ENCODE assay signal across 8 cellular contexts in genomic region chr20:50338479-50339195, GRCh38.
A peak's percentile ranks its signal among the peaks of the same experiment; 100 is the strongest.
DNase-seq lines count a peak whose midpoint lies in the region; ATAC-seq and TF ChIP-seq lines count a peak whose summit lies in the region.

No MANE protein-coding gene starts in this region.

- no peaks in the 10 kb centered on the region for H3K36me3 ChIP-seq in heart left ventricle

- peaks cover 0 to 43% (median 0%) of the 10 kb centered on the region in 12 donors for H3K4me1 ChIP-seq in heart left ventricle

- H3K27me3 Mint-ChIP-seq in activated CD4-positive, alpha-beta T cell treated with anti-CD3 and anti-CD28 coated beads, Interleukin-2, amount 10 ng/mL, durations not matched to agents 24 days and 14 days: peaks cover 2% of the 10 kb centered on the region

- peak overlapping the region in 7 of 12 donors; percentile 1 to 92 (median 24) for H3K27ac ChIP-seq in heart left ventricle

- no peak for TF ChIP-seq POLR2A in heart left ventricle (IDR thresholded peaks at IDR 0.05)

- peak overlapping the region; percentile 78 for H3K4me3 Mint-ChIP-seq in activated CD4-positive, alpha-beta T cell treated with anti-CD3 and anti-CD28 coated beads, Interleukin-2, amount 10 ng/mL, durations not matched to agents 24 days and 14 days

- H3K9me3 Mint-ChIP-seq in activated CD4-positive, alpha-beta T cell treated with anti-CD3 and anti-CD28 coated beads, Interleukin-2, amount 10 ng/mL, durations not matched to agents 24 days and 14 days: no peaks in the 10 kb centered on the region

- H3K36me3 Mint-ChIP-seq in activated CD4-positive, alpha-beta T cell treated with anti-CD3 and anti-CD28 coated beads, Interleukin-2, amount 10 ng/mL, durations not matched to agents 24 days and 14 days (ENCODE audit: low read depth): no peaks in the 10 kb centered on the region

- WGBS in heart left ventricle, 4 donors: 72 to 83% (median 75%) methylated on average over 9 of the region's 9 CpGs

- peak overlapping the region; percentile 96 for H3K27ac Mint-ChIP-seq in activated CD4-positive, alpha-beta T cell treated with anti-CD3 and anti-CD28 coated beads, Interleukin-2, amount 10 ng/mL, durations not matched to agents 24 days and 14 days

- H3K4me3 ChIP-seq in heart left ventricle: peak overlapping the region in 4 of 12 donors; percentile 5 to 28 (median 14)

- no peaks in the 10 kb centered on the region for H3K27me3 ChIP-seq in heart left ventricle

- H3K4me1 Mint-ChIP-seq in activated CD4-positive, alpha-beta T cell treated with anti-CD3 and anti-CD28 coated beads, Interleukin-2, amount 10 ng/mL, durations not matched to agents 24 days and 14 days: peaks cover 60% of the 10 kb centered on the region

- intact Hi-C loops in activated CD4-positive, alpha-beta T cell treated with anti-CD3 and anti-CD28 coated beads, Interleukin-2, amount 10 ng/mL, durations not matched to agents 24 days and 14 days (cut with micrococcal nuclease): loop anchor here (1.0 to 10.0 kb wide), 7 partner anchors 11 to 224 kb away; partner anchors contain the start of gene CEBPB
- intact Hi-C loops in heart left ventricle (cut with DNase I): no loop called here

- DNase-seq in C1 segment of cervical spinal cord (lab: John Stamatoyannopoulos, UW) (peak in 8 of 14 donors; percentile 32 to 75 (median 55)), heart left ventricle (peak in 2 of 5 donors; percentile 26 to 53), DMS153 treated with DMSO at 0.1 percent for 48 hours (lab: John Stamatoyannopoulos, UW; ENCODE audit: unreplicated experiment) (no peak), NCI-H2081 (lab: John Stamatoyannopoulos, UW) (no peak)
- DNase-seq in activated CD4-positive, alpha-beta T cell treated with anti-CD3 and anti-CD28 coated beads, Interleukin-2, amount 10 ng/mL, durations not matched to agents 24 days and 14 days: peak; percentile 92
- peak in 3 of 4 experiments; percentile 24 to 78 (median 39) for DNase-seq in stimulated activated CD4-positive, alpha-beta T cell treated with anti-CD3 and anti-CD28 coated beads, Interleukin-1b, Interleukin-23, amount 100 ng/mL, for 24 hours (ENCODE audit: low read depth in 4 of 4, low spot score in 1 of 4)

- H3K9me3 ChIP-seq in heart left ventricle: no peaks in the 10 kb centered on the region

- ATAC-seq in GM19397 (IDR thresholded peaks at IDR 0.05; ENCODE audit: unreplicated experiment) (peak; percentile 61), HG03457 (IDR thresholded peaks at IDR 0.05; ENCODE audit: unreplicated experiment) (peak; percentile 57), heart left ventricle (peak in 2 of 4 donors; percentile 9 to 31)

- TF ChIP-seq CTCF in heart left ventricle (IDR thresholded peaks at IDR 0.05): no peak

Comparison
In these comparisons a context has a peak if more than half of its experiments do, and no peak if none do; other contexts are left out.
1. DNase-seq: peak in C1 segment of cervical spinal cord (8 of 14), activated CD4-positive, alpha-beta T cell treated with anti-CD3 and anti-CD28 coated beads, Interleukin-2, amount 10 ng/mL, durations not matched to agents 24 days and 14 days (single experiment) and stimulated activated CD4-positive, alpha-beta T cell treated with anti-CD3 and anti-CD28 coated beads, Interleukin-1b, Interleukin-23, amount 100 ng/mL, for 24 hours (3 of 4); none in DMS153 treated with DMSO at 0.1 percent for 48 hours (single experiment) and NCI-H2081 (0 of 2).